ENCODE assay signal across 8 cellular contexts in genomic region chr19:55113570-55114039, GRCh38. TPM values are rescaled to one million over a fixed set of nuclear protein-coding genes. Genes with fewer than 3 reads are reported as not detected.
DNase-seq lines count a peak whose midpoint lies in the region; ATAC-seq and TF ChIP-seq lines count a peak whose summit lies in the region.

No MANE protein-coding gene starts in this region.

- peak; percentile 31 for DNase-seq in AG09309 (ENCODE audit: low read depth)
- peak; percentile 100 for DNase-seq in NCI-H226
- DNase-seq in NCI-H2081 treated with DMSO at 0.1 percent for 48 hours (lab: John Stamatoyannopoulos, UW) = no peak
- DNase-seq in activated CD4-positive, alpha-beta T cell treated with anti-CD3 and anti-CD28 coated beads, Interleukin-2, amount 50 U/mL, for 4 hours = no peak

- no peak overlapping the region for H3K27ac Mint-ChIP-seq in stimulated activated memory B cell treated with anti-CD40 and anti-IgM and Interleukin-4, amounts not matched to agents 10 μg/mL and 1 μg/mL and 100 μg/mL, for 72 hours

- H3K4me3 ChIP-seq in AG09309 (ENCODE audit: control insufficient read depth, low read depth, low read length) (no peak overlapping the region), esophagus (ENCODE audit: low read depth in 1 of 2, low read length in 2 of 2) (no peak overlapping the region), mucosa of stomach (ENCODE audit: low read length) (no peak overlapping the region)

- peak overlapping the region; percentile 86 to 87 for H3K27ac ChIP-seq in esophagus (ENCODE audit: low read depth in 2 of 2, low read length in 1 of 2)

- no peaks in the 10 kb centered on the region for H3K27me3 Mint-ChIP-seq in stimulated activated memory B cell treated with anti-CD40 and anti-IgM and Interleukin-4, amounts not matched to agents 10 μg/mL and 1 μg/mL and 100 μg/mL, for 72 hours

- TF ChIP-seq CTCF in AG09309 (IDR thresholded peaks at IDR 0.05; ENCODE audit: control insufficient read depth, insufficient read depth, low read depth, low read length, missing control alignments) = no peak

- H3K4me3 Mint-ChIP-seq in stimulated activated memory B cell treated with anti-CD40 and anti-IgM and Interleukin-4, amounts not matched to agents 10 μg/mL and 1 μg/mL and 100 μg/mL, for 72 hours = no peak overlapping the region

- H3K9me3 Mint-ChIP-seq in stimulated activated memory B cell treated with anti-CD40 and anti-IgM and Interleukin-4, amounts not matched to agents 10 μg/mL and 1 μg/mL and 100 μg/mL, for 72 hours = no peaks in the 10 kb centered on the region

- WGBS in esophagus, 2 donors = 28 to 37% methylated on average over 12 of the region's 12 CpGs

- no peaks in the 10 kb centered on the region for H3K27me3 ChIP-seq in esophagus (ENCODE audit: control insufficient read depth in 1 of 2, insufficient read depth in 2 of 2, low read length in 2 of 2)
- no peaks in the 10 kb centered on the region for H3K27me3 ChIP-seq in mucosa of stomach (ENCODE audit: control insufficient read depth, insufficient read depth, low read length)

- H3K36me3 ChIP-seq in esophagus (ENCODE audit: control insufficient read depth in 2 of 2, insufficient read depth in 2 of 2, low read length in 1 of 2) (peaks cover 0 to 23% of the 10 kb centered on the region in 2 donors), mucosa of stomach (ENCODE audit: control insufficient read depth, insufficient read depth, low read length) (no peaks in the 10 kb centered on the region)

- ATAC-seq in stimulated activated memory B cell treated with anti-CD40 and anti-IgM and Interleukin-4, amounts not matched to agents 10 μg/mL and 1 μg/mL and 100 μg/mL, for 72 hours = no peak
- no peak for ATAC-seq in GM19395 (IDR thresholded peaks at IDR 0.05; ENCODE audit: unreplicated experiment)

- H3K9me3 ChIP-seq in esophagus (ENCODE audit: control insufficient read depth in 2 of 2, insufficient read depth in 1 of 2, low read depth in 1 of 2, low read length in 1 of 2) = no peaks in the 10 kb centered on the region
- no peaks in the 10 kb centered on the region for H3K9me3 ChIP-seq in mucosa of stomach (ENCODE audit: control insufficient read depth, low read length)

- peaks cover 30% of the 10 kb centered on the region for H3K36me3 Mint-ChIP-seq in stimulated activated memory B cell treated with anti-CD40 and anti-IgM and Interleukin-4, amounts not matched to agents 10 μg/mL and 1 μg/mL and 100 μg/mL, for 72 hours

- H3K4me1 ChIP-seq in esophagus (ENCODE audit: control insufficient read depth in 2 of 2, insufficient read depth in 2 of 2, low read length in 1 of 2) = peaks cover 11 to 24% of the 10 kb centered on the region in 2 donors
- H3K4me1 ChIP-seq in mucosa of stomach (ENCODE audit: control insufficient read depth, insufficient read depth, low read length) = peaks cover 43% of the 10 kb centered on the region

- H3K9ac ChIP-seq in mucosa of stomach (ENCODE audit: low read length) = peak overlapping the region; percentile 33

- peaks cover 53% of the 10 kb centered on the region for H3K4me1 Mint-ChIP-seq in stimulated activated memory B cell treated with anti-CD40 and anti-IgM and Interleukin-4, amounts not matched to agents 10 μg/mL and 1 μg/mL and 100 μg/mL, for 72 hours

RNA-seq across cellular contexts. Expression of gene PPP1R12C, which starts 3.8 kb away (rescaled TPM):
- 100 to 1,000 TPM in 1 of 2 donors, 10 to 100 TPM in 1; 77.7 to 100 TPM for polyA plus RNA-seq in esophagus

RNA-seq across cellular contexts. Expression of gene TNNT1, which starts 35.4 kb away (rescaled TPM):
- 10 to 100 TPM in 1 of 2 donors, 1 to 10 TPM in 1; 6.1 to 10.9 TPM for polyA plus RNA-seq in esophagus

RNA-seq across cellular contexts. Expression of gene EPS8L1, which starts 37.9 kb away (rescaled TPM):
- polyA plus RNA-seq in esophagus = 1,000 to 10,000 TPM in 1 of 2 donors, 100 to 1,000 TPM in 1; 578 to 1,427 TPM

RNA-seq across cellular contexts. Expression of gene TNNI3, which starts 43.9 kb away (rescaled TPM):
- 1 to 10 TPM; 1.0 to 2.6 TPM for polyA plus RNA-seq in esophagus

RNA-seq across cellular contexts. Expression of gene RDH13, which starts 50.7 kb away (rescaled TPM):
- 10 to 100 TPM; 32.5 to 60.6 TPM for polyA plus RNA-seq in esophagus

Comparison
In these comparisons a context has a peak if more than half of its experiments do, and no peak if none do; other contexts are left out.
1. DNase-seq: peak in AG09309 (single experiment) and NCI-H226 (single experiment); none in NCI-H2081 treated with DMSO at 0.1 percent for 48 hours (single experiment) and activated CD4-positive, alpha-beta T cell treated with anti-CD3 and anti-CD28 coated beads, Interleukin-2, amount 50 U/mL, for 4 hours (0 of 2).